Comparison of ENCODE assay signal across 36 cellular contexts in genomic region chr2:31896293-31896692, GRCh38.
"Had no signal": no experiment of that assay in that cellular context is flagged by ENCODE, and none has a peak within 500 bp of the region (broad histone marks: within the 10 kb centered on the region; RNA-seq: fewer than 3 reads in every experiment).

No MANE protein-coding gene starts in this region.

- H3K4me3 ChIP-seq: MG63 had no signal

- DNase-seq: Kasumi-1, MG63, MM.1S, MV-4-11, NCI-H1048, NCI-H1092, NCI-H1092 treated with DMSO at 0.1 percent for 48 hours, NCI-H1105, NCI-H1105 treated with DMSO at 0.1 percent for 48 hours, NCI-H1417, NCI-H1417 treated with DMSO at 0.1 percent for 48 hours, NCI-H1436, NCI-H1436 treated with DMSO at 0.1 percent for 48 hours, NCI-H146, NCI-H1694, NCI-H1694 treated with DMSO at 0.1 percent for 48 hours, NCI-H187, NCI-H187 treated with DMSO at 0.1 percent for 48 hours, NCI-H1930, NCI-H2029, NCI-H2029 treated with DMSO at 0.1 percent for 48 hours, NCI-H2081, NCI-H2081 treated with DMSO at 0.1 percent for 48 hours, NCI-H2107, NCI-H2171, NCI-H2171 treated with DMSO at 0.1 percent for 48 hours, NCI-H2227 treated with DMSO at 0.1 percent for 48 hours, NCI-H226, NCI-H345, NCI-H446, NCI-H446 treated with DMSO at 0.1 percent for 48 hours, NCI-H510A, NCI-H510A treated with DMSO at 0.1 percent for 48 hours, NCI-H524, NCI-H524 treated with DMSO at 0.1 percent for 48 hours, NCI-H526 had no signal

- H3K27me3 ChIP-seq: MG63 had no signal
